26 cellular contexts compared by ENCODE assay signal in genomic region chr10:58615237-58615935, GRCh38.
DNase-seq lines count a peak whose midpoint lies in the region; ATAC-seq, FAIRE-seq and TF ChIP-seq lines count a peak whose summit lies in the region.
"Had no signal": no experiment of that assay in that cellular context is flagged by ENCODE, and none has a peak within 500 bp of the region (broad histone marks: within the 10 kb centered on the region; RNA-seq: fewer than 3 reads in every experiment).

No MANE protein-coding gene starts in this region.

- H2AK5ac ChIP-seq in H1 (ENCODE audit: low read depth, low read length) = no peak overlapping the region

- no peaks in the 10 kb centered on the region for H3K9me3 Mint-ChIP-seq in progenitor cell of endocrine pancreas (ENCODE audit: low read depth)
- H3K9me3 Mint-ChIP-seq: CD4-positive, alpha-beta memory T cell; H9 had no signal

- no peaks in the 10 kb centered on the region for H3K27me3 Mint-ChIP-seq in progenitor cell of endocrine pancreas
- H3K27me3 Mint-ChIP-seq: CD4-positive, alpha-beta memory T cell had no signal

- H3K4me3 Mint-ChIP-seq in progenitor cell of endocrine pancreas (ENCODE audit: low read depth) = no peak overlapping the region
- H3K4me3 Mint-ChIP-seq: CD4-positive, alpha-beta memory T cell; H9 had no signal

- H3K14ac ChIP-seq in H1 (ENCODE audit: insufficient read length) = no peak overlapping the region

- H2BK20ac ChIP-seq in H1 (ENCODE audit: low read length) = no peak overlapping the region

- intact Hi-C loops in Right ventricle myocardium inferior (cut with DNase I) = no loop called here

- peak overlapping the region; percentile 35; the same call in 1 of the 2 replicates for H4K8ac ChIP-seq in H1 (ENCODE audit: extremely low read depth, insufficient read depth, low read length)

- H3K56ac ChIP-seq in H1 (replicated peaks; ENCODE audit: insufficient read length, low read depth, low read length) = no peak overlapping the region

- no peak overlapping the region for H2BK15ac ChIP-seq in H1 (ENCODE audit: low read length)

- ATAC-seq in Right ventricle myocardium inferior = no peak
- no peak for ATAC-seq in GM18517 (IDR thresholded peaks at IDR 0.05; ENCODE audit: unreplicated experiment)

- no peak overlapping the region for H3K4ac ChIP-seq in H1 (replicated peaks; ENCODE audit: insufficient read length, low read depth, low read length)

- no peaks in the 10 kb centered on the region for H3K79me2 ChIP-seq in H1 (ENCODE audit: control insufficient read depth in 1 of 2, insufficient read depth in 2 of 2, low read length in 2 of 2)

- no peak overlapping the region for H3K18ac ChIP-seq in H1 (ENCODE audit: extremely low read depth, low read length)

- H2AFZ ChIP-seq in H1 (ENCODE audit: low read length) = no peak overlapping the region
- H2AFZ ChIP-seq: GM23248, PC-9 had no signal

- TF ChIP-seq CTCF in right atrium auricular region (IDR thresholded peaks at IDR 0.05) (no peak), H1 (IDR thresholded peaks at IDR 0.05; ENCODE audit: control extremely low read depth in 1 of 3, insufficient read depth in 1 of 3, low read depth in 1 of 3, low read length in 3 of 3) (no peak), progenitor cell of endocrine pancreas (IDR thresholded peaks at IDR 0.05; ENCODE audit: unreplicated experiment) (no peak)

- H3K27ac ChIP-seq in right atrium auricular region = peak overlapping the region; percentile 35 to 37
- H3K27ac ChIP-seq in H1 (ENCODE audit: low read depth, low read length) = no peak overlapping the region
- H3K27ac ChIP-seq: BLaER1 treated with 17β-estradiol and CSF1 and Interleukin-3, amounts not matched to agents 10 nM and 100 nM; GM23248; PC-9; SJSA1 had no signal

- H3K9me3 ChIP-seq in right atrium auricular region (no peaks in the 10 kb centered on the region), H1 (ENCODE audit: insufficient read depth in 2 of 2, low read depth in 1 of 2, low read length in 1 of 2) (no peaks in the 10 kb centered on the region)
- H3K9me3 ChIP-seq: BLaER1 treated with 17β-estradiol and CSF1 and Interleukin-3, amounts not matched to agents 10 nM and 100 nM; SJSA1 had no signal

- no peak overlapping the region for H2BK5ac ChIP-seq in H1 (ENCODE audit: low read depth, low read length)

- no peaks in the 10 kb centered on the region for H3K79me1 ChIP-seq in H1 (ENCODE audit: low read depth, low read length)

- H3K36me3 ChIP-seq in right atrium auricular region (no peaks in the 10 kb centered on the region), H1 (ENCODE audit: control insufficient read depth in 2 of 4, insufficient read depth in 4 of 4, low read length in 3 of 4) (no peaks in the 10 kb centered on the region)
- H3K36me3 ChIP-seq: BLaER1 treated with 17β-estradiol and CSF1 and Interleukin-3, amounts not matched to agents 10 nM and 100 nM; SJSA1 had no signal

- DNase-seq in right atrium auricular region (ENCODE audit: low spot score) (no peak), Right ventricle myocardium inferior (ENCODE audit: missing footprints) (no peak), H1 (ENCODE audit: low read depth in 1 of 2, low spot score in 2 of 2) (no peak), progenitor cell of endocrine pancreas (ENCODE audit: low spot score, unreplicated experiment) (no peak), KG1 (lab: John Stamatoyannopoulos, UW) (no peak)
- no peak for DNase-seq in activated CD4-positive, alpha-beta T cell treated with anti-CD3 and anti-CD28 coated beads for 48 hours
- DNase-seq: AML-193; CD4-positive, alpha-beta memory T cell; COR-L47; DMS53; GM23248; H9; Kasumi-1; NCI-H1105 treated with DMSO at 0.1 percent for 48 hours; NCI-H146; NCI-H1930; NCI-H2107; NCI-H345; NCI-H524; PC-9; Right ventricle myocardium superior had no signal

- TF ChIP-seq EP300 in H1 (IDR thresholded peaks at IDR 0.05; ENCODE audit: borderline replicate concordance in 1 of 2, low read depth in 2 of 2, low read length in 2 of 2) = no peak

- no peak for TF ChIP-seq RAD21 in H1 (IDR thresholded peaks at IDR 0.05 in 1 of 2, conservative IDR thresholded peaks at IDR 0.05 in 1 of 2; ENCODE audit: low read depth in 2 of 2, low read length in 2 of 2)

- no peak for FAIRE-seq in H1 (lab: Jason Lieb, UNC)
- FAIRE-seq: A204.1, GM18507 had no signal

- H3K4me1 ChIP-seq in right atrium auricular region = peaks cover 0 to 23% of the 10 kb centered on the region in 2 donors
- no peaks in the 10 kb centered on the region for H3K4me1 ChIP-seq in H1 (replicated peaks in 1 of 4; ENCODE audit: control insufficient read depth in 3 of 4, insufficient read depth in 4 of 4, low read length in 3 of 4)
- H3K4me1 ChIP-seq: BLaER1 treated with 17β-estradiol and CSF1 and Interleukin-3, amounts not matched to agents 10 nM and 100 nM; SJSA1 had no signal

- WGBS in H1 (ENCODE audit: extremely low coverage in 1 of 2, insufficient coverage in 1 of 2, insufficient read length in 1 of 2, insufficient replicate concordance in 2 of 2, low coverage in 1 of 2, low lambda C conversion rate in 2 of 2, missing lambda C conversion rate in 1 of 2), 2 experiments = 92% methylated on average over 14 of the region's 14 CpGs; no CpG with 5 or more reads in 1 of the 2 experiments

- H4K5ac ChIP-seq in H1 (ENCODE audit: insufficient read length, low read depth, low read length) = no peak overlapping the region

- POLR2A ChIA-PET in H1 (lab: Charles Lee; ENCODE audit: partially characterized antibody) = no interaction called here

- no peak overlapping the region for H3K4me3 ChIP-seq in right atrium auricular region
- no peak overlapping the region for H3K4me3 ChIP-seq in H1 (ENCODE audit: extremely low read depth in 1 of 4, insufficient read depth in 2 of 4, low read depth in 3 of 4, low read length in 4 of 4)
- H3K4me3 ChIP-seq: BLaER1 treated with 17β-estradiol and CSF1 and Interleukin-3, amounts not matched to agents 10 nM and 100 nM; GM23248; PC-9; SJSA1 had no signal

- CTCF ChIA-PET in H1 (lab: Charles Lee; ENCODE audit: partially characterized antibody) = no interaction called here

- H3K9ac ChIP-seq in H1 (replicated peaks in 1 of 4; ENCODE audit: extremely low read depth in 1 of 4, low read depth in 3 of 4, low read length in 3 of 4) = no peak overlapping the region
- H3K9ac ChIP-seq: BLaER1 treated with 17β-estradiol and CSF1 and Interleukin-3, amounts not matched to agents 10 nM and 100 nM; GM23248 had no signal

- H3K4me1 Mint-ChIP-seq in progenitor cell of endocrine pancreas (ENCODE audit: low read depth) = peaks cover 4% of the 10 kb centered on the region
- H3K4me1 Mint-ChIP-seq: CD4-positive, alpha-beta memory T cell; H9 had no signal

- H4K20me1 ChIP-seq in H1 (replicated peaks in 1 of 2; ENCODE audit: control insufficient read depth in 1 of 2, insufficient read depth in 2 of 2, low read length in 2 of 2) = no peaks in the 10 kb centered on the region
- H4K20me1 ChIP-seq: BLaER1 treated with 17β-estradiol and CSF1 and Interleukin-3, amounts not matched to agents 10 nM and 100 nM had no signal

- H2BK120ac ChIP-seq in H1 (replicated peaks; ENCODE audit: low read depth, low read length) = no peak overlapping the region

- no peak overlapping the region for H4K91ac ChIP-seq in H1 (replicated peaks; ENCODE audit: insufficient read length, low read length)

- H3K36me3 Mint-ChIP-seq in progenitor cell of endocrine pancreas (ENCODE audit: insufficient read depth) = no peaks in the 10 kb centered on the region
- H3K36me3 Mint-ChIP-seq: CD4-positive, alpha-beta memory T cell had no signal

- no peak overlapping the region for H3K23ac ChIP-seq in H1 (ENCODE audit: insufficient read length)

- TF ChIP-seq POLR2A in H1 (IDR thresholded peaks at IDR 0.05; ENCODE audit: control extremely low read depth in 1 of 2, low read depth in 2 of 2, low read length in 2 of 2) = no peak

- H3K4me2 ChIP-seq in H1 (ENCODE audit: insufficient read depth in 1 of 2, low read depth in 2 of 2, low read length in 2 of 2) = no peak overlapping the region
- H3K4me2 ChIP-seq: BLaER1 treated with 17β-estradiol and CSF1 and Interleukin-3, amounts not matched to agents 10 nM and 100 nM; PC-9 had no signal

- peak overlapping the region; percentile 13 for H3K27ac Mint-ChIP-seq in progenitor cell of endocrine pancreas
- H3K27ac Mint-ChIP-seq: CD4-positive, alpha-beta memory T cell; H9 had no signal

- H2BK12ac ChIP-seq in H1 (ENCODE audit: low read depth, low read length) = no peak overlapping the region

- H3K27me3 ChIP-seq in right atrium auricular region (no peaks in the 10 kb centered on the region), H1 (replicated peaks in 1 of 4; ENCODE audit: control insufficient read depth in 3 of 4, extremely low read depth in 1 of 4, insufficient read depth in 3 of 4, low read length in 3 of 4) (no peaks in the 10 kb centered on the region)
- H3K27me3 ChIP-seq: BLaER1 treated with 17β-estradiol and CSF1 and Interleukin-3, amounts not matched to agents 10 nM and 100 nM; SJSA1 had no signal

- H3K23me2 ChIP-seq in H1 (ENCODE audit: low read depth, low read length) = no peaks in the 10 kb centered on the region

TF ChIP-seq in H1, 55 proteins besides CTCF, POLR2A, EP300 and RAD21:
- TF ChIP-seq KDM4A (IDR thresholded peaks at IDR 0.05; ENCODE audit: low read depth, low read length, severe bottlenecking) = no peak
- TF ChIP-seq SUZ12 (IDR thresholded peaks at IDR 0.05; ENCODE audit: low read length) = no peak
